23 cellular contexts compared by ENCODE assay signal in the genomic region with DNA sequence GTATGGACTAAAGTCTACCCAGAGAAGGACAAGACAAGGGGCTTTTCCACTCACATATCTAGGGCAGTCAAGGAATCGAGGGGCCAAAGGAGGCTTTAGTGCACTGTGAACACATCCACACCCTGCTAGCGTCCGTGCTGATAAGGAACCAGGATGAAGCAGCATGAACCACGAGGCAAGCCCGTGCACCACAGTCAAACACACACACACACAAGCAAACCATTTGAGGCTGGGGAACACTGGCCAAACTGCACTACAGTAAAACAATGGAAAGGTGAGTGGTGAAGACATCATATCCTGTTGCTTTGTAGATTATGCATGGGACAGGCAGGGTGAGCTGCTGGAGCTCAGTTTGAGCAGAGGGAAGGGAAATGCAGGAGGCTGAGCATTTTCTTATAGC.
DNase-seq lines count a peak whose midpoint lies in the region; ATAC-seq, FAIRE-seq and TF ChIP-seq lines count a peak whose summit lies in the region.
"Had no signal": no experiment of that assay in that cellular context is flagged by ENCODE, and none has a peak within 500 bp of the region (broad histone marks: within the 10 kb centered on the region; RNA-seq: fewer than 3 reads in every experiment).

No MANE protein-coding gene starts in this region.

- H3K27me3 ChIP-seq in endothelial cell of umbilical vein (ENCODE audit: control insufficient read depth in 2 of 2, insufficient read depth in 2 of 2, low read length in 2 of 2) (no peaks in the 10 kb centered on the region), iPS DF 6.9 (ENCODE audit: control insufficient read depth, insufficient read depth, low read length) (no peaks in the 10 kb centered on the region), gastrocnemius medialis (no peaks in the 10 kb centered on the region)
- H3K27me3 ChIP-seq: colonic mucosa, foreskin keratinocyte, upper lobe of left lung had no signal

- peak; percentile 64 for FAIRE-seq in endothelial cell of umbilical vein (lab: Jason Lieb, UNC)
- FAIRE-seq: H54, TTC549 had no signal

- H3K27ac ChIP-seq in endothelial cell of umbilical vein (ENCODE audit: insufficient read depth, low read depth, low read length), result peak overlapping the region; percentile 87
- H3K27ac ChIP-seq in iPS DF 6.9 (ENCODE audit: low read length), result no peak overlapping the region
- peak overlapping the region; percentile 39 to 52 (median 48) for H3K27ac ChIP-seq in gastrocnemius medialis
- H3K27ac ChIP-seq: colonic mucosa, foreskin keratinocyte had no signal

- peaks cover 60% of the 10 kb centered on the region for H3K4me1 ChIP-seq in endothelial cell of umbilical vein (ENCODE audit: control insufficient read depth, extremely low read depth, insufficient read depth, low read length)
- H3K4me1 ChIP-seq in iPS DF 6.9 (ENCODE audit: control insufficient read depth, insufficient read depth, low read length), result 0 out of 2 replicates have a peak, but pooled peaks cover 2% of the 10 kb centered on the region
- H3K4me1 ChIP-seq in gastrocnemius medialis, result peaks cover 0 to 4% of the 10 kb centered on the region in 2 donors
- H3K4me1 ChIP-seq: colonic mucosa had no signal

- H3K4me3 Mint-ChIP-seq in WTC11, result no peak overlapping the region
- H3K4me3 Mint-ChIP-seq: activated naive CD8-positive, alpha-beta T cell treated with anti-CD3 and anti-CD28 coated beads, Interleukin-2, amount 50 U/mL, for 24 hours; brain; CD8-positive, alpha-beta memory T cell; neural crest cell had no signal

- CTCF ChIA-PET in WTC11 (lab: Charles Lee), result interaction anchor here (0.6 to 2.5 kb wide), 2 partner anchors 13 to 70 kb away, joined by 3 to 17 read pairs; no protein-coding TSS in a partner anchor
- CTCF ChIA-PET in endothelial cell of umbilical vein (lab: Charles Lee), result interaction anchor here (1.0 to 1.2 kb wide), 2 partner anchors 10 to 13 kb away, joined by 4 to 11 read pairs; no protein-coding TSS in a partner anchor

- no peaks in the 10 kb centered on the region for H3K27me3 Mint-ChIP-seq in WTC11 (ENCODE audit: low read depth)
- H3K27me3 Mint-ChIP-seq: activated naive CD8-positive, alpha-beta T cell treated with anti-CD3 and anti-CD28 coated beads, Interleukin-2, amount 50 U/mL, for 24 hours; brain had no signal

- H3K4me3 ChIP-seq in endothelial cell of umbilical vein (replicated peaks in 1 of 3; ENCODE audit: insufficient read depth in 1 of 3, low read depth in 1 of 3, low read length in 3 of 3) (no peak overlapping the region), iPS DF 6.9 (ENCODE audit: low read length) (no peak overlapping the region), gastrocnemius medialis (no peak overlapping the region)
- H3K4me3 ChIP-seq: colonic mucosa, upper lobe of left lung had no signal

- H3K9me3 Mint-ChIP-seq in WTC11, result no peaks in the 10 kb centered on the region
- H3K9me3 Mint-ChIP-seq: activated naive CD8-positive, alpha-beta T cell treated with anti-CD3 and anti-CD28 coated beads, Interleukin-2, amount 50 U/mL, for 24 hours; activated T-helper 2 cell treated with anti-CD3 and anti-CD28 coated beads, Interferon-gamma antibody, Interleukin-2, Interleukin-4, amounts not matched to agents 10 μg/mL and 5 μg/mL and 100 μg/mL, durations not matched to agents 14 hours and 24 hours and 36 hours; brain; CD8-positive, alpha-beta memory T cell; neural crest cell had no signal

- peak overlapping the region; percentile 64 for H3K9ac ChIP-seq in endothelial cell of umbilical vein (replicated peaks; ENCODE audit: extremely low read depth, insufficient read depth, low read length)

- H3K36me3 ChIP-seq in endothelial cell of umbilical vein (ENCODE audit: control insufficient read depth in 2 of 2, extremely low read depth in 1 of 2, insufficient read depth in 2 of 2, low read length in 2 of 2), result no peaks in the 10 kb centered on the region
- no peaks in the 10 kb centered on the region for H3K36me3 ChIP-seq in iPS DF 6.9 (ENCODE audit: control insufficient read depth, insufficient read depth, low read length)
- H3K36me3 ChIP-seq in gastrocnemius medialis, result no peaks in the 10 kb centered on the region
- H3K36me3 ChIP-seq: colonic mucosa had no signal

- no peaks in the 10 kb centered on the region for H3K9me1 ChIP-seq in endothelial cell of umbilical vein (replicated peaks; ENCODE audit: control insufficient read depth, extremely low read depth, insufficient read depth, low read length)

- no TSS peak for BruUV-seq in endothelial cell of umbilical vein (replicated peaks; lab: Mats Ljungman, UMichigan)

- WGBS in iPS DF 6.9 (ENCODE audit: insufficient coverage, insufficient read length), result no CpG with 5 or more reads among the region's 5 CpGs

- POLR2A ChIA-PET in WTC11 (lab: Charles Lee) (no interaction called here), endothelial cell of umbilical vein (lab: Charles Lee) (no interaction called here)

- H4K20me1 ChIP-seq in endothelial cell of umbilical vein (replicated peaks; ENCODE audit: control insufficient read depth, extremely low read depth, insufficient read depth, low read length), result no peaks in the 10 kb centered on the region

- H2AFZ ChIP-seq in endothelial cell of umbilical vein (ENCODE audit: low read depth, low read length), result no peak overlapping the region

- no peak for TF ChIP-seq CTCF in WTC11 (IDR thresholded peaks at IDR 0.05)
- no peak for TF ChIP-seq CTCF in endothelial cell of umbilical vein (IDR thresholded peaks at IDR 0.05; ENCODE audit: extremely low read depth in 1 of 2, insufficient read depth in 1 of 2, low read depth in 1 of 2, low read length in 2 of 2)
- no peak for TF ChIP-seq CTCF in gastrocnemius medialis (IDR thresholded peaks at IDR 0.05 in 4 of 5, conservative IDR thresholded peaks at IDR 0.05 in 1 of 5)

- no peak for DNase-seq in WTC11 (ENCODE audit: low spot score)
- DNase-seq in endothelial cell of umbilical vein (ENCODE audit: low read depth, low spot score), result peak; percentile 81
- DNase-seq in iPS DF 6.9 (ENCODE audit: low read depth, low spot score), result peak; percentile 4
- DNase-seq in gastrocnemius medialis, result no peak
- DNase-seq in posterior vena cava (ENCODE audit: low spot score), result no peak
- no peak for DNase-seq in NCI-H524 (lab: John Stamatoyannopoulos, UW)
- DNase-seq: activated naive CD8-positive, alpha-beta T cell treated with anti-CD3 and anti-CD28 coated beads, Interleukin-2, amount 50 U/mL, for 24 hours; AML-193; CD8-positive, alpha-beta memory T cell; colonic mucosa; DMS79; foreskin keratinocyte; left colon; NCI-H1105; NCI-H2081 treated with DMSO at 0.1 percent for 48 hours; NCI-H510A treated with DMSO at 0.1 percent for 48 hours; upper lobe of left lung had no signal

- H3K9me3 ChIP-seq in endothelial cell of umbilical vein (replicated peaks; ENCODE audit: control insufficient read depth, insufficient read depth, low read length) (no peaks in the 10 kb centered on the region), iPS DF 6.9 (ENCODE audit: control insufficient read depth, insufficient read depth, low read length) (no peaks in the 10 kb centered on the region), gastrocnemius medialis (no peaks in the 10 kb centered on the region)
- H3K9me3 ChIP-seq: colonic mucosa, upper lobe of left lung had no signal

- no peak for TF ChIP-seq POLR2A in endothelial cell of umbilical vein (IDR thresholded peaks at IDR 0.05; ENCODE audit: low read depth, low read length)
- peak in 1 of 2 donors; percentile 22 for TF ChIP-seq POLR2A in gastrocnemius medialis (IDR thresholded peaks at IDR 0.05)

- intact Hi-C loops in endothelial cell of umbilical vein (cut with micrococcal nuclease) (loop anchor here (1.0 kb wide), 1 partner anchor 91 kb away; no protein-coding TSS in a partner anchor), gastrocnemius medialis (cut with DNase I; ENCODE audit: low total_unique reads) (no loop called here), posterior vena cava (cut with DNase I) (no loop called here)

- in situ Hi-C loops in gastrocnemius medialis (cut with MboI; ENCODE audit: low sequenced_read_pairs in 4 of 4), result loop anchor here in 1 of 4 donors (25.0 kb wide), 1 partner anchor 164 kb away; no protein-coding TSS in a partner anchor

- H3K36me3 Mint-ChIP-seq in WTC11, result peaks cover 3% of the 10 kb centered on the region; the same call in 1 of the 2 replicates
- H3K36me3 Mint-ChIP-seq: CD8-positive, alpha-beta memory T cell had no signal

- H3K27ac Mint-ChIP-seq in WTC11, result peak overlapping the region; percentile 0; the same call in 1 of the 2 replicates
- H3K27ac Mint-ChIP-seq: activated naive CD8-positive, alpha-beta T cell treated with anti-CD3 and anti-CD28 coated beads, Interleukin-2, amount 50 U/mL, for 24 hours; activated T-helper 2 cell treated with anti-CD3 and anti-CD28 coated beads, Interferon-gamma antibody, Interleukin-2, Interleukin-4, amounts not matched to agents 10 μg/mL and 5 μg/mL and 100 μg/mL, durations not matched to agents 14 hours and 24 hours and 36 hours; brain; CD8-positive, alpha-beta memory T cell had no signal

- ATAC-seq in WTC11 (peak; percentile 81), gastrocnemius medialis (peak; percentile 51 to 59), HG03460 (IDR thresholded peaks at IDR 0.05; ENCODE audit: unreplicated experiment) (no peak)
- ATAC-seq: activated naive CD8-positive, alpha-beta T cell treated with anti-CD3 and anti-CD28 coated beads, Interleukin-2, amount 50 U/mL, for 24 hours; foreskin keratinocyte; left colon had no signal

- dilution Hi-C loops in endothelial cell of umbilical vein (cut with MboI; ENCODE audit: extremely low pct_ligation_motif_present, low sequenced_read_pairs), result loop anchor here (25.0 kb wide), 1 partner anchor 339 kb away; no protein-coding TSS in a partner anchor

- peaks cover 23% of the 10 kb centered on the region for H3K4me1 Mint-ChIP-seq in WTC11

- no peaks in the 10 kb centered on the region for H3K79me2 ChIP-seq in endothelial cell of umbilical vein (ENCODE audit: control insufficient read depth, insufficient read depth, low read length)

- H3K4me2 ChIP-seq in endothelial cell of umbilical vein (ENCODE audit: insufficient read depth, low read length), result no peak overlapping the region

TF ChIP-seq in WTC11, 78 proteins besides CTCF, POLR2A, EP300 and RAD21 (continues in another document):
- no peak for TF ChIP-seq USF1 (CRISPR knock-in tag; IDR thresholded peaks at IDR 0.05)

TF ChIP-seq in endothelial cell of umbilical vein, 7 proteins besides CTCF, POLR2A, EP300 and RAD21 (continues in another document):
- TF ChIP-seq EZH2 (IDR thresholded peaks at IDR 0.05; ENCODE audit: borderline replicate concordance, low read depth, low read length, severe bottlenecking) (no peak), POLR2AphosphoS5 (IDR thresholded peaks at IDR 0.05; ENCODE audit: insufficient read depth, low read depth, low read length) (no peak), GATA2 (IDR thresholded peaks at IDR 0.05; ENCODE audit: insufficient read depth, insufficient read length, low read depth, low read length) (peak; percentile 25), MYC (IDR thresholded peaks at IDR 0.05; ENCODE audit: low read depth, low read length) (peak; percentile 61), JUN (IDR thresholded peaks at IDR 0.05; ENCODE audit: borderline replicate concordance, insufficient read depth, insufficient read length, low read depth) (no peak), FOS (IDR thresholded peaks at IDR 0.05; ENCODE audit: borderline replicate concordance, insufficient read depth, low read length) (peak; percentile 28)

Comparison
In these comparisons a context has a peak if more than half of its experiments do, and no peak if none do; other contexts are left out.
1. DNase-seq: peak in endothelial cell of umbilical vein (single experiment) and iPS DF 6.9 (single experiment); none in WTC11 (single experiment), gastrocnemius medialis (0 of 2), posterior vena cava (single experiment) and NCI-H524 (0 of 2).